ENCODE assay signal across 24 cellular contexts in genomic region chr10:102601639-102602038, GRCh38. TPM values are rescaled to one million over a fixed set of nuclear protein-coding genes. Genes with fewer than 3 reads are reported as not detected.
DNase-seq lines count a peak whose midpoint lies in the region; ATAC-seq, FAIRE-seq and TF ChIP-seq lines count a peak whose summit lies in the region.
"Had no signal": no experiment of that assay in that cellular context is flagged by ENCODE, and none has a peak within 500 bp of the region (broad histone marks: within the 10 kb centered on the region; RNA-seq: fewer than 3 reads in every experiment).

No MANE protein-coding gene starts in this region.

- intact Hi-C loops in lower lobe of right lung (cut with DNase I) (no loop called here), posterior vena cava (cut with DNase I) (no loop called here)

- TF ChIP-seq CTCF in bronchial epithelial cell (IDR thresholded peaks at IDR 0.05; ENCODE audit: insufficient read depth, low read length, severe bottlenecking) (no peak), lower lobe of right lung (IDR thresholded peaks at IDR 0.05) (no peak), smooth muscle cell (IDR thresholded peaks at IDR 0.05; ENCODE audit: borderline replicate concordance, insufficient read depth, poor library complexity, severe bottlenecking) (no peak)

- peak overlapping the region; percentile 76 for H3K4me2 ChIP-seq in smooth muscle cell

- H3K27me3 ChIP-seq in ACC112 (ENCODE audit: insufficient read depth, low read length) = no peaks in the 10 kb centered on the region
- no peaks in the 10 kb centered on the region for H3K27me3 ChIP-seq in bronchial epithelial cell (ENCODE audit: control insufficient read depth, insufficient read depth, low read length)
- H3K27me3 ChIP-seq in lower lobe of right lung (ENCODE audit: low read depth) = no peaks in the 10 kb centered on the region
- no peaks in the 10 kb centered on the region for H3K27me3 ChIP-seq in smooth muscle cell (ENCODE audit: low read depth)

- H3K79me2 ChIP-seq in ACC112 (ENCODE audit: control insufficient read depth, insufficient read depth, low read length, unreplicated experiment) (no peaks in the 10 kb centered on the region), smooth muscle cell (ENCODE audit: low read depth) (no peaks in the 10 kb centered on the region)

- no peak for ATAC-seq in lower lobe of right lung
- no peak for ATAC-seq in HG03442 (IDR thresholded peaks at IDR 0.05; ENCODE audit: unreplicated experiment)

- peak overlapping the region; percentile 52; the same call in 1 of the 2 replicates for H3K27ac ChIP-seq in ACC112 (ENCODE audit: low read depth, low read length)
- H3K27ac ChIP-seq in lower lobe of right lung = peak overlapping the region; percentile 74
- H3K27ac ChIP-seq in smooth muscle cell (ENCODE audit: low read depth) = peak overlapping the region; percentile 97
- H3K27ac ChIP-seq: C4-2B had no signal

- H3K4me3 ChIP-seq in ACC112 (ENCODE audit: low read depth, low read length) = no peak overlapping the region
- H3K4me3 ChIP-seq in bronchial epithelial cell (ENCODE audit: low read depth, low read length) = no peak overlapping the region
- H3K4me3 ChIP-seq in lower lobe of right lung = no peak overlapping the region
- no peak overlapping the region for H3K4me3 ChIP-seq in smooth muscle cell

- H3F3A ChIP-seq in smooth muscle cell (ENCODE audit: low read depth) = peaks cover 49% of the 10 kb centered on the region

- DNase-seq in bronchial epithelial cell (ENCODE audit: low read depth) (no peak), lower lobe of right lung (no peak), smooth muscle cell (lab: John Stamatoyannopoulos, UW; ENCODE audit: unreplicated experiment) (no peak), NCI-H446 treated with DMSO at 0.1 percent for 48 hours (lab: John Stamatoyannopoulos, UW) (no peak), posterior vena cava (ENCODE audit: low spot score) (no peak)
- DNase-seq in activated CD8-positive, alpha-beta memory T cell treated with anti-CD3 and anti-CD28 coated beads for 24 hours = no peak
- DNase-seq: ACHN; activated CD4-positive, alpha-beta T cell treated with anti-CD3 and anti-CD28 coated beads for 48 hours; activated effector memory CD4-positive, alpha-beta T cell treated with anti-CD3 and anti-CD28 coated beads, Interleukin-2, amount 50 U/mL, for 16 hours; amniotic stem cell; DMS 273 treated with DMSO at 0.1 percent for 48 hours; effector memory CD4-positive, alpha-beta T cell; GF-D8; H7; hypothalamus; kidney glomerular epithelial cell; NCI-H1105 treated with DMSO at 0.1 percent for 48 hours; NCI-H2107; NCI-H69; SHP77 had no signal

- H3K9me3 ChIP-seq in lower lobe of right lung = no peaks in the 10 kb centered on the region
- no peaks in the 10 kb centered on the region for H3K9me3 ChIP-seq in smooth muscle cell (replicated peaks; ENCODE audit: low read depth)

- H3K36me3 ChIP-seq in ACC112 (ENCODE audit: insufficient read depth, low read length) = no peaks in the 10 kb centered on the region
- peaks cover 7% of the 10 kb centered on the region for H3K36me3 ChIP-seq in bronchial epithelial cell (ENCODE audit: control insufficient read depth, insufficient read depth, low read length)
- peaks cover 68% of the 10 kb centered on the region for H3K36me3 ChIP-seq in lower lobe of right lung
- no peaks in the 10 kb centered on the region for H3K36me3 ChIP-seq in smooth muscle cell (ENCODE audit: low read depth)

- FAIRE-seq in bronchial epithelial cell (lab: Jason Lieb, UNC) = peak; percentile 28
- FAIRE-seq: HTR-8/SVneo had no signal

- no peaks in the 10 kb centered on the region for H4K20me1 ChIP-seq in smooth muscle cell (ENCODE audit: low read depth)

- H3K4me1 ChIP-seq in ACC112 (ENCODE audit: control insufficient read depth, insufficient read depth, low read length, unreplicated experiment) (peaks cover 65% of the 10 kb centered on the region), lower lobe of right lung (peaks cover 90% of the 10 kb centered on the region), smooth muscle cell (ENCODE audit: low read depth) (peaks cover 18% of the 10 kb centered on the region)

- H2AFZ ChIP-seq in ACC112 (ENCODE audit: low read length, unreplicated experiment) (no peak overlapping the region), smooth muscle cell (ENCODE audit: low read depth) (no peak overlapping the region)

- WGBS in smooth muscle cell (ENCODE audit: low lambda C conversion rate) = 88% methylated on average over 9 of the region's 9 CpGs

- no peak overlapping the region for H3K9ac ChIP-seq in smooth muscle cell (ENCODE audit: low read depth)

RNA-seq across cellular contexts. Expression of gene TRIM8, which starts 42.6 kb away (rescaled TPM):
- total RNA-seq in bronchial epithelial cell = 31.1 and 41.2 TPM in 2 replicates
- total RNA-seq in lower lobe of right lung = 142 TPM
- 64.1 and 78.8 TPM in 2 replicates for total RNA-seq in smooth muscle cell
- 77.8 and 78.0 TPM in 2 replicates for polyA plus RNA-seq in smooth muscle cell
- total RNA-seq in posterior vena cava = 100 to 1,000 TPM; 122 to 125 TPM
